Comparison of ENCODE assay signal across 16 cellular contexts in genomic region chrX:69988955-69989394, GRCh38.
DNase-seq lines count a peak whose midpoint lies in the region; ATAC-seq, FAIRE-seq and TF ChIP-seq lines count a peak whose summit lies in the region.
"Had no signal": no experiment of that assay in that cellular context is flagged by ENCODE, and none has a peak within 500 bp of the region (broad histone marks: within the 10 kb centered on the region; RNA-seq: fewer than 3 reads in every experiment).

No MANE protein-coding gene starts in this region.

- H3K27ac ChIP-seq in MM.1S (ENCODE audit: low read length) = no peak overlapping the region
- H3K27ac ChIP-seq: 22Rv1; BLaER1 treated with 17β-estradiol and CSF1 and Interleukin-3, amounts not matched to agents 10 nM and 100 nM; body of pancreas had no signal

- TF ChIP-seq CTCF in bronchial epithelial cell (IDR thresholded peaks at IDR 0.05; ENCODE audit: insufficient read depth, low read length, severe bottlenecking) (no peak), MM.1S (IDR thresholded peaks at IDR 0.05; ENCODE audit: low read length) (no peak)

- H4K20me1 ChIP-seq in MM.1S (ENCODE audit: insufficient read depth, low read length) = no peaks in the 10 kb centered on the region
- H4K20me1 ChIP-seq: BLaER1 treated with 17β-estradiol and CSF1 and Interleukin-3, amounts not matched to agents 10 nM and 100 nM had no signal

- TF ChIP-seq POLR2A in GM12891 (IDR thresholded peaks at IDR 0.05; ENCODE audit: low read depth, low read length) = no peak

- no peaks in the 10 kb centered on the region for H3K9me2 ChIP-seq in MM.1S (replicated peaks; ENCODE audit: insufficient read depth, low read length)

- FAIRE-seq in bronchial epithelial cell (lab: Jason Lieb, UNC) (no peak), GM12891 (lab: Jason Lieb, UNC) (no peak)

- no peaks in the 10 kb centered on the region for H3K36me3 ChIP-seq in MG63
- no peaks in the 10 kb centered on the region for H3K36me3 ChIP-seq in bronchial epithelial cell (ENCODE audit: control insufficient read depth, insufficient read depth, low read length)
- H3K36me3 ChIP-seq in MM.1S (replicated peaks; ENCODE audit: insufficient read depth, low read length) = no peaks in the 10 kb centered on the region
- H3K36me3 ChIP-seq: BLaER1 treated with 17β-estradiol and CSF1 and Interleukin-3, amounts not matched to agents 10 nM and 100 nM; HAP-1 had no signal

- H3K4me3 ChIP-seq in MG63 (no peak overlapping the region), bronchial epithelial cell (ENCODE audit: low read depth, low read length) (no peak overlapping the region), MM.1S (ENCODE audit: low read length) (no peak overlapping the region)
- H3K4me3 ChIP-seq: BLaER1 treated with 17β-estradiol and CSF1 and Interleukin-3, amounts not matched to agents 10 nM and 100 nM; body of pancreas; HAP-1 had no signal

- no peaks in the 10 kb centered on the region for H3F3A ChIP-seq in MM.1S (ENCODE audit: insufficient read depth, low read length)

- intact Hi-C loops in left ventricle myocardium superior (cut with micrococcal nuclease) = no loop called here

- ATAC-seq in left ventricle myocardium superior (peak; percentile 95), HG02642 (IDR thresholded peaks at IDR 0.05; ENCODE audit: poor library complexity, unreplicated experiment) (no peak)
- ATAC-seq: body of pancreas had no signal

- no peak overlapping the region for H2AFZ ChIP-seq in MM.1S (ENCODE audit: low read length)

- DNase-seq in DMS 273 (lab: John Stamatoyannopoulos, UW; ENCODE audit: unreplicated experiment) (peak; percentile 24), DMS 273 treated with DMSO at 0.1 percent for 48 hours (lab: John Stamatoyannopoulos, UW) (no peak), MG63 (peak; percentile 62), bronchial epithelial cell (ENCODE audit: low read depth) (peak; percentile 42), left ventricle myocardium superior (peak; percentile 51), MM.1S (no peak), GM12891 (ENCODE audit: insufficient read length, low spot score) (no peak)
- DNase-seq: body of pancreas, DMS79 treated with DMSO at 0.1 percent for 48 hours, islet precursor cell, NCI-H1048, NCI-H774 had no signal

- no peaks in the 10 kb centered on the region for H3K9me3 ChIP-seq in MG63
- no peaks in the 10 kb centered on the region for H3K9me3 ChIP-seq in MM.1S (replicated peaks; ENCODE audit: insufficient read depth, low read length)
- H3K9me3 ChIP-seq: BLaER1 treated with 17β-estradiol and CSF1 and Interleukin-3, amounts not matched to agents 10 nM and 100 nM; body of pancreas; HAP-1 had no signal

- no peaks in the 10 kb centered on the region for H3K27me3 ChIP-seq in MG63
- no peaks in the 10 kb centered on the region for H3K27me3 ChIP-seq in bronchial epithelial cell (ENCODE audit: control insufficient read depth, insufficient read depth, low read length)
- no peaks in the 10 kb centered on the region for H3K27me3 ChIP-seq in MM.1S (replicated peaks; ENCODE audit: insufficient read depth, low read length)
- H3K27me3 ChIP-seq: body of pancreas had no signal

- no peaks in the 10 kb centered on the region for H3K79me2 ChIP-seq in MM.1S (ENCODE audit: low read length)

- no peak overlapping the region for H3K9ac ChIP-seq in MM.1S (ENCODE audit: low read length)
- H3K9ac ChIP-seq: BLaER1 treated with 17β-estradiol and CSF1 and Interleukin-3, amounts not matched to agents 10 nM and 100 nM had no signal

- H3K4me2 ChIP-seq in MM.1S (ENCODE audit: low read depth, low read length) = no peak overlapping the region

- H3K4me1 ChIP-seq in MM.1S (ENCODE audit: low read length) = no peaks in the 10 kb centered on the region
- H3K4me1 ChIP-seq: body of pancreas, HAP-1 had no signal

TF ChIP-seq in GM12891, 5 proteins besides CTCF, POLR2A, EP300 and RAD21:
- TF ChIP-seq SPI1 (IDR thresholded peaks at IDR 0.05; ENCODE audit: low read depth, low read length) (no peak), PAX5 (IDR thresholded peaks at IDR 0.05; ENCODE audit: insufficient read depth, low read length, severe bottlenecking) (no peak), POLR2AphosphoS5 (IDR thresholded peaks at IDR 0.05; ENCODE audit: low read depth, low read length) (no peak), POU2F2 (IDR thresholded peaks at IDR 0.05; ENCODE audit: low read depth, low read length) (no peak), TAF1 (IDR thresholded peaks at IDR 0.05; ENCODE audit: low read depth, low read length) (no peak)
TF ChIP-seq in GM12891: peak in this region for 0.

Comparison
In these comparisons a context has a peak if more than half of its experiments do, and no peak if none do; other contexts are left out.
1. DNase-seq: peak in DMS 273 (single experiment), MG63 (single experiment), bronchial epithelial cell (single experiment) and left ventricle myocardium superior (single experiment); none in DMS 273 treated with DMSO at 0.1 percent for 48 hours (single experiment), MM.1S (single experiment) and GM12891 (single experiment).